8 cellular contexts compared by ENCODE assay signal in genomic region chr4:124807421-124807820, GRCh38.
"Had no signal": no experiment of that assay in that cellular context is flagged by ENCODE, and none has a peak within 500 bp of the region (broad histone marks: within the 10 kb centered on the region; RNA-seq: fewer than 3 reads in every experiment).

No MANE protein-coding gene starts in this region.

- ATAC-seq: K562 had no signal

- H3K4me3 ChIP-seq: HAP-1, K562 had no signal

- H3K27ac ChIP-seq: HL-60 had no signal

- DNase-seq: GOT3, H7, IMR-90, Kasumi-1, KG1 had no signal

- H3K36me3 ChIP-seq: HAP-1 had no signal
